Comparison of ENCODE assay signal across 9 cellular contexts in genomic region chr11:20031155-20032001, GRCh38.
DNase-seq lines count a peak whose midpoint lies in the region; ATAC-seq and TF ChIP-seq lines count a peak whose summit lies in the region.
"Had no signal": no experiment of that assay in that cellular context is flagged by ENCODE, and none has a peak within 500 bp of the region (broad histone marks: within the 10 kb centered on the region; RNA-seq: fewer than 3 reads in every experiment).

No MANE protein-coding gene starts in this region.

- WGBS in aorta, 2 donors: 10 to 12% methylated on average over 7 of the region's 7 CpGs

- no peaks in the 10 kb centered on the region for H3K9me2 ChIP-seq in PC-3 (replicated peaks; ENCODE audit: low read length)

- H3K4me1 Mint-ChIP-seq in activated CD4-positive, alpha-beta memory T cell treated with anti-CD3 and anti-CD28 coated beads, Interleukin-2, amount 10 ng/mL, durations not matched to agents 7 days and 5 days: no peaks in the 10 kb centered on the region
- H3K4me1 Mint-ChIP-seq: activated B cell treated with CpG ODN at 0.5 μM for 24 hours had no signal

- no peaks in the 10 kb centered on the region for H3F3A ChIP-seq in PC-3 (ENCODE audit: low read length, unreplicated experiment)

- ATAC-seq in PC-3 (peak; percentile 11; the same call in 1 of the 2 replicates), HG03439 (IDR thresholded peaks at IDR 0.05; ENCODE audit: unreplicated experiment) (no peak), aorta (ENCODE audit: low FRiP score) (no peak)

- H3K4me1 ChIP-seq in PC-3 (ENCODE audit: insufficient read depth, low read length) (peaks cover 55% of the 10 kb centered on the region), osteoblast (ENCODE audit: insufficient read depth, low read length) (peaks cover 28% of the 10 kb centered on the region), aorta (ENCODE audit: control insufficient read depth in 1 of 2, insufficient read depth in 2 of 2, low read length in 2 of 2) (peaks cover 13 to 14% of the 10 kb centered on the region in 2 donors)

- H3K4me2 ChIP-seq in PC-3 (ENCODE audit: low read length) (peak overlapping the region; percentile 60), osteoblast (ENCODE audit: insufficient read depth, low read length) (peak overlapping the region; percentile 57)

- H3K36me3 ChIP-seq in PC-3 (ENCODE audit: low read depth, low read length) (no peaks in the 10 kb centered on the region), osteoblast (ENCODE audit: insufficient read depth, low read length) (no peaks in the 10 kb centered on the region), aorta (ENCODE audit: control insufficient read depth in 1 of 2, insufficient read depth in 2 of 2, low read length in 1 of 2) (no peaks in the 10 kb centered on the region)

- no peaks in the 10 kb centered on the region for H3K9me3 ChIP-seq in PC-3 (ENCODE audit: low read length)
- no peaks in the 10 kb centered on the region for H3K9me3 ChIP-seq in osteoblast (ENCODE audit: low read depth, low read length)
- no peaks in the 10 kb centered on the region for H3K9me3 ChIP-seq in aorta (ENCODE audit: control insufficient read depth, low read length)

- peak overlapping the region; percentile 88 for H3K27ac ChIP-seq in PC-3 (ENCODE audit: low read length)
- H3K27ac ChIP-seq in epithelial cell of prostate: peak overlapping the region; percentile 76
- peak overlapping the region; percentile 79 for H3K27ac ChIP-seq in osteoblast (ENCODE audit: low read depth, low read length)
- H3K27ac ChIP-seq in aorta (ENCODE audit: low read depth in 1 of 2, low read length in 2 of 2): no peak overlapping the region

- no peaks in the 10 kb centered on the region for H3K36me3 Mint-ChIP-seq in activated CD4-positive, alpha-beta memory T cell treated with anti-CD3 and anti-CD28 coated beads, Interleukin-2, amount 10 ng/mL, durations not matched to agents 7 days and 5 days (ENCODE audit: low read depth)

- H3K27me3 Mint-ChIP-seq in activated CD4-positive, alpha-beta memory T cell treated with anti-CD3 and anti-CD28 coated beads, Interleukin-2, amount 10 ng/mL, durations not matched to agents 7 days and 5 days: peaks cover 23% of the 10 kb centered on the region

- no peak overlapping the region for H3K4me3 Mint-ChIP-seq in activated CD4-positive, alpha-beta memory T cell treated with anti-CD3 and anti-CD28 coated beads, Interleukin-2, amount 10 ng/mL, durations not matched to agents 7 days and 5 days
- H3K4me3 Mint-ChIP-seq: activated B cell treated with CpG ODN at 0.5 μM for 24 hours had no signal

- H3K4me3 ChIP-seq in PC-3 (ENCODE audit: low read length): peak overlapping the region; percentile 35; the same call in 1 of the 2 replicates
- H3K4me3 ChIP-seq in osteoblast (ENCODE audit: insufficient read depth, low read length): peak overlapping the region; percentile 2
- H3K4me3 ChIP-seq in aorta (ENCODE audit: low read length in 2 of 2): no peak overlapping the region

- H3K9ac ChIP-seq in PC-3 (ENCODE audit: low read length): peak overlapping the region; percentile 54; the same call in 1 of the 2 replicates

- DNase-seq in EH (ENCODE audit: low read depth) (peak; percentile 97), PC-3 (peak; percentile 70), epithelial cell of prostate (ENCODE audit: low read depth, low spot score) (no peak), osteoblast (ENCODE audit: insufficient read length, low spot score, missing footprints) (peak; percentile 83), aorta (no peak), AML-193 (lab: John Stamatoyannopoulos, UW) (no peak)
- no peak for DNase-seq in activated CD4-positive, alpha-beta memory T cell treated with anti-CD3 and anti-CD28 coated beads, Interleukin-2, amount 10 ng/mL, durations not matched to agents 7 days and 5 days
- DNase-seq: activated B cell treated with CpG ODN at 0.5 μM for 24 hours had no signal

- CTCF ChIA-PET in PC-3 (lab: Charles Lee): no interaction called here
- CTCF ChIA-PET in activated CD4-positive, alpha-beta memory T cell treated with anti-CD3 and anti-CD28 coated beads, Interleukin-2, amount 10 ng/mL, durations not matched to agents 7 days and 5 days (lab: Charles Lee): no interaction called here

- no peak for TF ChIP-seq CTCF in PC-3 (conservative IDR thresholded peaks at IDR 0.05; ENCODE audit: low read depth, low read length)
- TF ChIP-seq CTCF in osteoblast (IDR thresholded peaks at IDR 0.05; ENCODE audit: extremely low read depth, low read depth, low read length): no peak

- intact Hi-C loops in PC-3 (cut with micrococcal nuclease): loop anchor here (10.0 kb wide), 2 partner anchors 77 to 83 kb away; no protein-coding TSS in a partner anchor
- intact Hi-C loops in aorta (cut with DNase I): no loop called here

- H3K9me3 Mint-ChIP-seq in activated CD4-positive, alpha-beta memory T cell treated with anti-CD3 and anti-CD28 coated beads, Interleukin-2, amount 10 ng/mL, durations not matched to agents 7 days and 5 days: no peaks in the 10 kb centered on the region
- H3K9me3 Mint-ChIP-seq: activated B cell treated with CpG ODN at 0.5 μM for 24 hours had no signal

- no peaks in the 10 kb centered on the region for H3K79me2 ChIP-seq in PC-3 (ENCODE audit: low read length)
- H3K79me2 ChIP-seq in osteoblast (ENCODE audit: insufficient read depth, low read length): peaks cover 54% of the 10 kb centered on the region

- H4K20me1 ChIP-seq in PC-3 (ENCODE audit: low read length): no peaks in the 10 kb centered on the region
- no peaks in the 10 kb centered on the region for H4K20me1 ChIP-seq in osteoblast (ENCODE audit: insufficient read depth, low read length)

- BruUV-seq in PC-3 (replicated peaks; lab: Mats Ljungman, UMichigan): no TSS peak

- H3K27me3 ChIP-seq in PC-3 (ENCODE audit: low read length): no peaks in the 10 kb centered on the region
- no peaks in the 10 kb centered on the region for H3K27me3 ChIP-seq in osteoblast (ENCODE audit: insufficient read depth, low read length)
- H3K27me3 ChIP-seq in aorta (ENCODE audit: control insufficient read depth in 1 of 2, insufficient read depth in 2 of 2, low read length in 1 of 2): no peaks in the 10 kb centered on the region

- H2AFZ ChIP-seq in PC-3 (ENCODE audit: low read length) (no peak overlapping the region), osteoblast (ENCODE audit: low read length) (no peak overlapping the region)

- POLR2A ChIA-PET in PC-3 (lab: Charles Lee; ENCODE audit: unreplicated experiment): interaction anchor here (0.6 kb wide), 1 partner anchor 27 kb away, joined by 3 read pairs; no protein-coding TSS in a partner anchor
- POLR2A ChIA-PET in activated CD4-positive, alpha-beta memory T cell treated with anti-CD3 and anti-CD28 coated beads, Interleukin-2, amount 10 ng/mL, durations not matched to agents 7 days and 5 days (lab: Charles Lee): no interaction called here

- H3K27ac Mint-ChIP-seq in activated CD4-positive, alpha-beta memory T cell treated with anti-CD3 and anti-CD28 coated beads, Interleukin-2, amount 10 ng/mL, durations not matched to agents 7 days and 5 days: no peak overlapping the region
- H3K27ac Mint-ChIP-seq: activated B cell treated with CpG ODN at 0.5 μM for 24 hours had no signal

Comparison
In these comparisons a context has a peak if more than half of its experiments do, and no peak if none do; other contexts are left out.
1. DNase-seq: peak in EH (single experiment), PC-3 (single experiment) and osteoblast (single experiment); none in epithelial cell of prostate (single experiment), activated CD4-positive, alpha-beta memory T cell treated with anti-CD3 and anti-CD28 coated beads, Interleukin-2, amount 10 ng/mL, durations not matched to agents 7 days and 5 days (single experiment), aorta (0 of 2) and AML-193 (0 of 2).
2. H3K27ac ChIP-seq: peak in PC-3 (single experiment), epithelial cell of prostate (single experiment) and osteoblast (single experiment); none in aorta (0 of 2).
3. H3K4me3 ChIP-seq: peak in PC-3 (single experiment) and osteoblast (single experiment); none in aorta (0 of 2).